In genomic region chr20:2004171-2004570, GRCh38 we compare ENCODE assay signal across 18 cellular contexts. TPM values are rescaled to one million over a fixed set of nuclear protein-coding genes. Genes with fewer than 3 reads are reported as not detected.
DNase-seq lines count a peak whose midpoint lies in the region; ATAC-seq and TF ChIP-seq lines count a peak whose summit lies in the region.
"Had no signal": no experiment of that assay in that cellular context is flagged by ENCODE, and none has a peak within 500 bp of the region (broad histone marks: within the 10 kb centered on the region; RNA-seq: fewer than 3 reads in every experiment).

No MANE protein-coding gene starts in this region.

- TF ChIP-seq CTCF in neural cell (IDR thresholded peaks at IDR 0.05; ENCODE audit: poor library complexity, severe bottlenecking) (no peak), mucosa of descending colon (IDR thresholded peaks at IDR 0.05) (no peak)

- H2AFZ ChIP-seq in neural cell (ENCODE audit: low read depth, low read length), result no peak overlapping the region
- H2AFZ ChIP-seq: GM23338 had no signal

- H3K79me2 ChIP-seq in neural cell (replicated peaks; ENCODE audit: insufficient read depth, low read length), result no peaks in the 10 kb centered on the region

- H3K4me1 ChIP-seq in HUES48 (ENCODE audit: control insufficient read depth, insufficient read depth, low read length) (peaks cover 26% of the 10 kb centered on the region), mucosa of descending colon (ENCODE audit: low read depth) (no peaks in the 10 kb centered on the region)
- H3K4me1 ChIP-seq: Caco-2, HAP-1 had no signal

- H3K9ac ChIP-seq in HUES48 (ENCODE audit: low read depth, low read length), result no peak overlapping the region
- peak overlapping the region; percentile 44 for H3K9ac ChIP-seq in neural cell (ENCODE audit: low read length)

- intact Hi-C loops in mucosa of descending colon (cut with DNase I, micrococcal nuclease), result no loop called here

- H3K4me2 ChIP-seq in neural cell (ENCODE audit: low read length), result no peak overlapping the region
- H3K4me2 ChIP-seq: GM23338 had no signal

- H3K27me3 ChIP-seq in HUES48 (ENCODE audit: control insufficient read depth, insufficient read depth, low read length) (peaks cover 17% of the 10 kb centered on the region), neural cell (ENCODE audit: insufficient read depth, low read depth, low read length) (no peaks in the 10 kb centered on the region)

- ATAC-seq in GM18870 (IDR thresholded peaks at IDR 0.05; ENCODE audit: unreplicated experiment) (no peak), HG03354 (IDR thresholded peaks at IDR 0.05; ENCODE audit: poor library complexity, severe bottlenecking, unreplicated experiment) (no peak), mucosa of descending colon (no peak)
- ATAC-seq: GM23338 had no signal

- no peaks in the 10 kb centered on the region for H4K20me1 ChIP-seq in neural cell (ENCODE audit: insufficient read depth)

- H3K36me3 ChIP-seq in HUES48 (ENCODE audit: control insufficient read depth, insufficient read depth, low read length), result no peaks in the 10 kb centered on the region
- no peaks in the 10 kb centered on the region for H3K36me3 ChIP-seq in neural cell (ENCODE audit: insufficient read depth, low read length)
- no peaks in the 10 kb centered on the region for H3K36me3 ChIP-seq in mucosa of descending colon (ENCODE audit: low read depth)
- H3K36me3 ChIP-seq: HAP-1 had no signal

- H3K27ac ChIP-seq in HUES48 (ENCODE audit: low read depth, low read length) (peak overlapping the region; percentile 29), neural cell (ENCODE audit: low read length) (peak overlapping the region; percentile 77)

- H3K4me3 ChIP-seq in HUES48 (ENCODE audit: low read depth, low read length) (no peak overlapping the region), neural cell (ENCODE audit: low read length) (peak overlapping the region; percentile 31), mucosa of descending colon (no peak overlapping the region)
- H3K4me3 ChIP-seq: GM23338, HAP-1 had no signal

- DNase-seq in ecto neural progenitor cell (ENCODE audit: low spot score) (peak; percentile 12), mucosa of descending colon (no peak)
- DNase-seq: C1 segment of cervical spinal cord; Caco-2; CD4-positive, alpha-beta memory T cell; DMS153; DND-41; HFFc6 had no signal

- no peaks in the 10 kb centered on the region for H3F3A ChIP-seq in neural cell (ENCODE audit: insufficient read depth, low read length, poor library complexity, severe bottlenecking)

- no peaks in the 10 kb centered on the region for H3K9me2 ChIP-seq in neural cell (ENCODE audit: insufficient read depth, low read length)

- TF ChIP-seq RAD21 in neural cell (conservative IDR thresholded peaks at IDR 0.05), result peak; percentile 27

- no peaks in the 10 kb centered on the region for H3K9me3 ChIP-seq in HUES48 (ENCODE audit: control insufficient read depth, insufficient read depth, low read length)
- no peaks in the 10 kb centered on the region for H3K9me3 ChIP-seq in neural cell (ENCODE audit: low read length)
- H3K9me3 ChIP-seq in mucosa of descending colon, result no peaks in the 10 kb centered on the region
- H3K9me3 ChIP-seq: Caco-2, HAP-1 had no signal

- peak; percentile 46 for TF ChIP-seq EP300 in neural cell (conservative IDR thresholded peaks at IDR 0.05; ENCODE audit: poor library complexity, severe bottlenecking)

TF ChIP-seq in neural cell, 6 proteins besides CTCF, POLR2A, EP300 and RAD21:
- TF ChIP-seq REST (IDR thresholded peaks at IDR 0.05; ENCODE audit: borderline replicate concordance) (peak; percentile 21), SMC3 (conservative IDR thresholded peaks at IDR 0.05; ENCODE audit: poor library complexity) (peak; percentile 17), POLR2AphosphoS5 (IDR thresholded peaks at IDR 0.05) (peak; percentile 8), MXI1 (conservative IDR thresholded peaks at IDR 0.05; ENCODE audit: poor library complexity, severe bottlenecking) (no peak)

RNA-seq across cellular contexts. Expression of gene PDYN, which starts 10.3 kb away (rescaled TPM):
- polyA plus RNA-seq in neural cell, result 17.3 and 17.7 TPM in 2 replicates
- 15.2 and 17.0 TPM in 2 replicates for polyA minus RNA-seq in neural cell
- total RNA-seq in mucosa of descending colon, result not detected
- total RNA-seq: A172; A673; Caco-2; CD4-positive, alpha-beta memory T cell; H4; HFFc6 had no signal
- polyA plus RNA-seq: BJ; CD4-positive, alpha-beta memory T cell had no signal
